32 cellular contexts compared by ENCODE assay signal in genomic region chr1:226845624-226846023, GRCh38.
"Had no signal": no experiment of that assay in that cellular context is flagged by ENCODE, and none has a peak within 500 bp of the region (broad histone marks: within the 10 kb centered on the region; RNA-seq: fewer than 3 reads in every experiment).

No MANE protein-coding gene starts in this region.

- H2AFZ ChIP-seq: PC-9 had no signal

- FAIRE-seq: RCC 7860 had no signal

- DNase-seq: activated CD4-positive, alpha-beta memory T cell treated with anti-CD3 and anti-CD28 coated beads, Interleukin-2, amount 10 ng/mL, durations not matched to agents 7 days and 5 days; activated CD4-positive, alpha-beta T cell treated with anti-CD3 and anti-CD28 coated beads for 1 hour; activated CD4-positive, alpha-beta T cell treated with anti-CD3 and anti-CD28 coated beads for 48 hours; activated CD4-positive, CD25-positive, alpha-beta regulatory T cell; activated CD8-positive, alpha-beta memory T cell treated with anti-CD3 and anti-CD28 coated beads for 24 hours; activated CD8-positive, alpha-beta memory T cell treated with anti-CD3 and anti-CD28 coated beads, Interleukin-2, amount 10 ng/mL, durations not matched to agents 7 days and 5 days; activated CD8-positive, alpha-beta memory T cell treated with anti-CD3 and anti-CD28 coated beads, Interleukin-2, amount 50 U/mL, for 48 hours; activated effector memory CD4-positive, alpha-beta T cell treated with Interleukin-2 at 50 U/mL for 16 hours; activated naive CD4-positive, alpha-beta T cell treated with anti-CD3 and anti-CD28 coated beads, Interleukin-2, amount 10 ng/mL, durations not matched to agents 7 days and 5 days; activated naive CD8-positive, alpha-beta T cell treated with anti-CD3 and anti-CD28 coated beads, Interleukin-2, amount 50 U/mL, for 24 hours; activated T-cell treated with anti-CD3 and anti-CD28 coated beads, Interleukin-2, amount 50 U/mL, for 48 hours; amniotic stem cell; aorta; NCI-H1092 treated with DMSO at 0.1 percent for 48 hours; NCI-H1417; NCI-H146; NCI-H187; NCI-H2029 treated with DMSO at 0.1 percent for 48 hours; NCI-H2107; NCI-H2171; NCI-H510A; NCI-H526; NCI-H748 treated with DMSO at 0.1 percent for 48 hours; NK-92 treated with Interleukin-12 subunit alpha and Interleukin-12 subunit beta, amount 100 ng/mL, for 24 hours; PC-9; SIG-M5; T1000; WERI-Rb-1 had no signal

- H3K36me3 ChIP-seq: WERI-Rb-1 had no signal

- ATAC-seq: activated CD8-positive, alpha-beta memory T cell treated with anti-CD3 and anti-CD28 coated beads, Interleukin-2, amount 10 ng/mL, durations not matched to agents 7 days and 5 days; activated naive CD8-positive, alpha-beta T cell treated with anti-CD3 and anti-CD28 coated beads, Interleukin-2, amount 50 U/mL, for 24 hours; Right ventricle myocardium inferior had no signal

- H3K27ac ChIP-seq: coronary artery, PC-9, RWPE1, WERI-Rb-1 had no signal

- H3K4me2 ChIP-seq: PC-9 had no signal

- H3K4me3 ChIP-seq: coronary artery, PC-9 had no signal
